In genomic region chr4:8740666-8741395, GRCh38 we compare ENCODE assay signal across 3 cellular contexts.
TF ChIP-seq lines count a peak whose summit lies in the region.

No MANE protein-coding gene starts in this region.

TF ChIP-seq in SK-N-SH, 30 proteins besides CTCF, POLR2A, EP300 and RAD21 (continued from another document):
- no peak for TF ChIP-seq USF2 (IDR thresholded peaks at IDR 0.05; ENCODE audit: borderline replicate concordance, low read depth, low read length)
- no peak for TF ChIP-seq YY1 (IDR thresholded peaks at IDR 0.05; ENCODE audit: low read depth)
- TF ChIP-seq MXI1 (IDR thresholded peaks at IDR 0.05; ENCODE audit: low read depth, low read length) = no peak
- TF ChIP-seq SMC3 (IDR thresholded peaks at IDR 0.05; ENCODE audit: low read depth, low read length) = no peak
- TF ChIP-seq SIN3A (IDR thresholded peaks at IDR 0.05; ENCODE audit: borderline replicate concordance, low read depth, low read length) = no peak
- TF ChIP-seq EZH2phosphoT487 (IDR thresholded peaks at IDR 0.05; ENCODE audit: borderline replicate concordance, low read depth) = no peak
- TF ChIP-seq RXRA (IDR thresholded peaks at IDR 0.05; ENCODE audit: borderline replicate concordance, low read depth) = no peak
- TF ChIP-seq NFIC (IDR thresholded peaks at IDR 0.05; ENCODE audit: borderline replicate concordance) = no peak
- TF ChIP-seq ELF1 (IDR thresholded peaks at IDR 0.05) = no peak
- TF ChIP-seq TCF12 (IDR thresholded peaks at IDR 0.05) = no peak
- TF ChIP-seq IRF3 (IDR thresholded peaks at IDR 0.05; ENCODE audit: low read depth, low read length) = no peak
- TF ChIP-seq RCOR1 (IDR thresholded peaks at IDR 0.05; ENCODE audit: low read length) = no peak
- no peak for TF ChIP-seq REST (IDR thresholded peaks at IDR 0.05; ENCODE audit: low read depth, low read length)
- TF ChIP-seq FOXM1 (IDR thresholded peaks at IDR 0.05; ENCODE audit: low read depth) = no peak
- TF ChIP-seq FOSL2 (IDR thresholded peaks at IDR 0.05; ENCODE audit: borderline replicate concordance, low read depth) = no peak
- no peak for TF ChIP-seq GATA2 (CRISPR knock-in tag; IDR thresholded peaks at IDR 0.05)

TF ChIP-seq in SK-N-SH treated with all-trans-retinoic acid at 6 μM for 48 hours, 23 proteins besides CTCF, POLR2A, EP300 and RAD21 (continued from another document):
- TF ChIP-seq ZC3H10 (CRISPR knock-in tag; IDR thresholded peaks at IDR 0.05) (no peak), POU6F1 (CRISPR knock-in tag; IDR thresholded peaks at IDR 0.05; ENCODE audit: borderline replicate concordance, low read depth) (no peak), PATZ1 (CRISPR knock-in tag; IDR thresholded peaks at IDR 0.05; ENCODE audit: borderline replicate concordance) (no peak)

TF ChIP-seq in GM23338, 12 proteins besides CTCF, POLR2A, EP300 and RAD21 (continued from another document):
- TF ChIP-seq REST (IDR thresholded peaks at IDR 0.05; ENCODE audit: unreplicated experiment) = no peak
- no peak for TF ChIP-seq CREB1 (CRISPR knock-in tag; IDR thresholded peaks at IDR 0.05; ENCODE audit: low read depth)
- no peak for TF ChIP-seq EZH2 (IDR thresholded peaks at IDR 0.05; ENCODE audit: low read depth, unreplicated experiment)
- no peak for TF ChIP-seq ETS1 (IDR thresholded peaks at IDR 0.05)
- TF ChIP-seq ZNF462 (CRISPR knock-in tag; IDR thresholded peaks at IDR 0.05) = no peak
- no peak for TF ChIP-seq NANOG (IDR thresholded peaks at IDR 0.05; ENCODE audit: borderline replicate concordance)
- no peak for TF ChIP-seq EZH2phosphoT487 (IDR thresholded peaks at IDR 0.05; ENCODE audit: unreplicated experiment)
- no peak for TF ChIP-seq POLR2AphosphoS5 (IDR thresholded peaks at IDR 0.05; ENCODE audit: low read depth)
